ENCODE assay signal across 8 cellular contexts in genomic region chr15:85412956-85413854, GRCh38. TPM values are rescaled to one million over a fixed set of nuclear protein-coding genes. Genes with fewer than 3 reads are reported as not detected.
DNase-seq lines count a peak whose midpoint lies in the region; ATAC-seq lines count a peak whose summit lies in the region.

No MANE protein-coding gene starts in this region.

- peak overlapping the region; percentile 61 for H3K4me3 ChIP-seq in CD4-positive, CD25-positive, alpha-beta regulatory T cell (ENCODE audit: low read depth, low read length)

- intact Hi-C loops in activated naive CD4-positive, alpha-beta T cell treated with anti-CD3 and anti-CD28 coated beads for 36 hours (cut with micrococcal nuclease) = loop anchor here (1.0 to 5.0 kb wide), 8 partner anchors 8 to 309 kb away; partner anchors contain the start of gene AKAP13
- intact Hi-C loops in left ventricle myocardium superior (cut with micrococcal nuclease) = no loop called here

- H3K9me3 ChIP-seq in CD4-positive, CD25-positive, alpha-beta regulatory T cell (ENCODE audit: control insufficient read depth in 2 of 2, low read length in 2 of 2) = no peaks in the 10 kb centered on the region

- peak overlapping the region; percentile 72 for H3K27ac ChIP-seq in CD4-positive, CD25-positive, alpha-beta regulatory T cell (ENCODE audit: insufficient read depth, low read length, poor library complexity, severe bottlenecking)

- peaks cover 46 to 65% (median 55%) of the 10 kb centered on the region in 4 donors for H3K4me1 Mint-ChIP-seq in CD4-positive, CD25-positive, alpha-beta regulatory T cell
- H3K4me1 Mint-ChIP-seq in activated naive CD4-positive, alpha-beta T cell treated with anti-CD3 and anti-CD28 coated beads for 36 hours (ENCODE audit: low read depth) = peaks cover 75% of the 10 kb centered on the region

- no peaks in the 10 kb centered on the region for H3K27me3 Mint-ChIP-seq in CD4-positive, CD25-positive, alpha-beta regulatory T cell
- H3K27me3 Mint-ChIP-seq in activated naive CD4-positive, alpha-beta T cell treated with anti-CD3 and anti-CD28 coated beads for 36 hours (ENCODE audit: low read depth) = no peaks in the 10 kb centered on the region

- no peaks in the 10 kb centered on the region for H3K27me3 ChIP-seq in CD4-positive, CD25-positive, alpha-beta regulatory T cell (ENCODE audit: control insufficient read depth, insufficient read depth, low read length)

- H3K4me3 Mint-ChIP-seq in CD4-positive, CD25-positive, alpha-beta regulatory T cell = peak overlapping the region; percentile 17 to 76 (median 56)
- peak overlapping the region; percentile 3 for H3K4me3 Mint-ChIP-seq in activated naive CD4-positive, alpha-beta T cell treated with anti-CD3 and anti-CD28 coated beads for 36 hours

- peak; percentile 52 to 90 (median 55) for DNase-seq in CD4-positive, CD25-positive, alpha-beta regulatory T cell
- DNase-seq in SIG-M5 treated with dmso at 0.1 percent for 504 hours (lab: John Stamatoyannopoulos, UW; ENCODE audit: unreplicated experiment) (peak; percentile 82), left ventricle myocardium superior (peak; percentile 43), putamen (ENCODE audit: low spot score) (no peak)
- DNase-seq in activated naive CD4-positive, alpha-beta T cell treated with anti-CD3 and anti-CD28 coated beads for 36 hours = peak; percentile 89
- DNase-seq in stimulated activated CD4-positive, alpha-beta T cell treated with anti-CD3 and anti-CD28 coated beads, Interleukin-12 subunit alpha, Interleukin-12 subunit beta, amount 100 ng/mL, for 24 hours (ENCODE audit: low read depth in 2 of 2) = peak; percentile 60 to 62

- H3K27ac Mint-ChIP-seq in CD4-positive, CD25-positive, alpha-beta regulatory T cell = peak overlapping the region; percentile 84 to 93 (median 84)
- peak overlapping the region; percentile 33 for H3K27ac Mint-ChIP-seq in activated naive CD4-positive, alpha-beta T cell treated with anti-CD3 and anti-CD28 coated beads for 36 hours

- H3K4me1 ChIP-seq in CD4-positive, CD25-positive, alpha-beta regulatory T cell (ENCODE audit: control insufficient read depth, insufficient read depth, low read length, poor library complexity, severe bottlenecking) = peaks cover 36% of the 10 kb centered on the region

- peaks cover 5% of the 10 kb centered on the region for H3K36me3 Mint-ChIP-seq in CD4-positive, CD25-positive, alpha-beta regulatory T cell
- peaks cover 2% of the 10 kb centered on the region for H3K36me3 Mint-ChIP-seq in activated naive CD4-positive, alpha-beta T cell treated with anti-CD3 and anti-CD28 coated beads for 36 hours (ENCODE audit: low read depth)

- ATAC-seq in CD4-positive, CD25-positive, alpha-beta regulatory T cell (ENCODE audit: low read depth in 2 of 2) = peak; percentile 98 to 100
- peak; percentile 96 for ATAC-seq in GM19397 (IDR thresholded peaks at IDR 0.05; ENCODE audit: unreplicated experiment)
- peak; percentile 92 for ATAC-seq in HG03457 (IDR thresholded peaks at IDR 0.05; ENCODE audit: unreplicated experiment)
- ATAC-seq in left ventricle myocardium superior = peak; percentile 76

- no peaks in the 10 kb centered on the region for H3K36me3 ChIP-seq in CD4-positive, CD25-positive, alpha-beta regulatory T cell (ENCODE audit: control insufficient read depth, insufficient read depth, low read length)

- no peaks in the 10 kb centered on the region for H3K9me3 Mint-ChIP-seq in CD4-positive, CD25-positive, alpha-beta regulatory T cell
- no peaks in the 10 kb centered on the region for H3K9me3 Mint-ChIP-seq in activated naive CD4-positive, alpha-beta T cell treated with anti-CD3 and anti-CD28 coated beads for 36 hours

- CTCF ChIA-PET in activated naive CD4-positive, alpha-beta T cell treated with anti-CD3 and anti-CD28 coated beads for 36 hours (lab: Charles Lee) = interaction anchor here (0.6 to 4.3 kb wide), 19 partner anchors 9 to 427 kb away, joined by 3 to 30 read pairs (median 6); partner anchors contain the start of gene AKAP13

RNA-seq across cellular contexts. Expression of gene AKAP13, which starts 32.8 kb away (rescaled TPM):
- 482 TPM for total RNA-seq in CD4-positive, CD25-positive, alpha-beta regulatory T cell
- 100 to 1,000 TPM; 106 to 121 (median 109) TPM for polyA plus RNA-seq in CD4-positive, CD25-positive, alpha-beta regulatory T cell
- total RNA-seq in activated naive CD4-positive, alpha-beta T cell treated with anti-CD3 and anti-CD28 coated beads for 36 hours = 10 to 100 TPM; 79.4 to 83.2 TPM
- total RNA-seq in left ventricle myocardium superior = 284 TPM
